Comparison of ENCODE assay signal across 1 cellular context in the genomic region with DNA sequence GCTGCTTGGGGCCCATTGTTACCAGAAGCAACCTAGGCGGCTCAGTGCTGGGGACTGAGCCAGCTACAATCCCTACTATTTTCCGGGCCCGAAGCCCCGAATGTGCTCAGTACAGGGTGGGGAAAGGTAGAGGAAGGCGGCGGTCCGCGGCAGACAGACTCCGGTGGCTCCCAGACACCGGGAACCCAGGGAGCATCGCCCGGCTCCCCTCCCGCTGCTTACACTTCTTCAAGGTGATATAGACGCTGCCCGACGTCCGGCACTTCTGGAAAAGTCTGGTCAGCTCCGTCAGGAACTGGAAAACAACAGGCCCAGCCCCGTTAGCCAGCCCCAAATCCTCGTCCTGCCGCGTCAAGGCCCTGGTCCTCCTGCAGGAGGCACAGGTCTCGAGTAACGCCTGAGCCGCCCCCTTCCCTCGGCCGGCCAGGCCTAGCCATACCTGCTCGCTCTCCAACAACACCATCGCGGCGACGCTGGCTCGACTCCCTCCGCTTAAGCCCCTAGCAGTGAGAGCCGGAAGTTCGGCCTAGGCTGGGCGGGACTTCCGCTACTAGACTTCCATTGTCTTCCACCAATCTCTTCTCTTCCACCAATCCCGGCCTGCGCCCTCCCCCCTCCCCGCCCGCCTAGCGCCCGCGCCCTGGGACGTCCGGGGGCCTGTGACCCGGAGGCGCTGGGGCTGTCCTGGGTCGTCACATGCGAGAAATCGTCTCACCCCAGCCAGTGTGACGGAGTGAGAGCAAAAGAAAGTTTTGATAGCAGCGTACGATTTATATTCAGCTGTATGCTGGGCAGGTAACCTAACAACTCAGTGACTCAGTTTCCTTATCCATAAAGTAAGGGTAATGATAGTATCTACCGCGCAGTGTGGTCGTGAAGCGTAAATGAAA.
TF ChIP-seq lines count a peak whose summit lies in the region.

A gene with protein sequence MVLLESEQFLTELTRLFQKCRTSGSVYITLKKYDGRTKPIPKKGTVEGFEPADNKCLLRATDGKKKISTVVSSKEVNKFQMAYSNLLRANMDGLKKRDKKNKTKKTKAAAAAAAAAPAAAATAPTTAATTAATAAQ (minus strand): TSS at position 528 of the 890 bp plus-strand sequence. CDS start 65 bp downstream, at position 463.

TF ChIP-seq in HCT116, 20 proteins besides CTCF, POLR2A, EP300 and RAD21 (continued from another document):
- TF ChIP-seq, protein P1, sequence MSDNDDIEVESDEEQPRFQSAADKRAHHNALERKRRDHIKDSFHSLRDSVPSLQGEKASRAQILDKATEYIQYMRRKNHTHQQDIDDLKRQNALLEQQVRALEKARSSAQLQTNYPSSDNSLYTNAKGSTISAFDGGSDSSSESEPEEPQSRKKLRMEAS (IDR thresholded peaks at IDR 0.05) = no peak
- TF ChIP-seq TCF7L2 (IDR thresholded peaks at IDR 0.05; ENCODE audit: borderline replicate concordance, extremely low read depth, insufficient read depth, insufficient read length) (no peak), YY1 (IDR thresholded peaks at IDR 0.05; ENCODE audit: extremely low read depth, insufficient replicate concordance, low read depth, low read length) (no peak), FOSL1 (IDR thresholded peaks at IDR 0.05; ENCODE audit: low read depth) (no peak), SRF (IDR thresholded peaks at IDR 0.05; ENCODE audit: low read depth) (no peak)
- TF ChIP-seq, protein P2, sequence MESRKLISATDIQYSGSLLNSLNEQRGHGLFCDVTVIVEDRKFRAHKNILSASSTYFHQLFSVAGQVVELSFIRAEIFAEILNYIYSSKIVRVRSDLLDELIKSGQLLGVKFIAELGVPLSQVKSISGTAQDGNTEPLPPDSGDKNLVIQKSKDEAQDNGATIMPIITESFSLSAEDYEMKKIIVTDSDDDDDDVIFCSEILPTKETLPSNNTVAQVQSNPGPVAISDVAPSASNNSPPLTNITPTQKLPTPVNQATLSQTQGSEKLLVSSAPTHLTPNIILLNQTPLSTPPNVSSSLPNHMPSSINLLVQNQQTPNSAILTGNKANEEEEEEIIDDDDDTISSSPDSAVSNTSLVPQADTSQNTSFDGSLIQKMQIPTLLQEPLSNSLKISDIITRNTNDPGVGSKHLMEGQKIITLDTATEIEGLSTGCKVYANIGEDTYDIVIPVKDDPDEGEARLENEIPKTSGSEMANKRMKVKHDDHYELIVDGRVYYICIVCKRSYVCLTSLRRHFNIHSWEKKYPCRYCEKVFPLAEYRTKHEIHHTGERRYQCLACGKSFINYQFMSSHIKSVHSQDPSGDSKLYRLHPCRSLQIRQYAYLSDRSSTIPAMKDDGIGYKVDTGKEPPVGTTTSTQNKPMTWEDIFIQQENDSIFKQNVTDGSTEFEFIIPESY (IDR thresholded peaks at IDR 0.05; ENCODE audit: extremely low read depth, insufficient replicate concordance, low read length) = peak; percentile 14
TF ChIP-seq in HCT116: peak in this region for 6.
